In genomic region chr9:15966471-15966870, GRCh38 we compare ENCODE assay signal across 8 cellular contexts.
"Had no signal": no experiment of that assay in that cellular context is flagged by ENCODE, and none has a peak within 500 bp of the region (broad histone marks: within the 10 kb centered on the region; RNA-seq: fewer than 3 reads in every experiment).

No MANE protein-coding gene starts in this region.

- DNase-seq: GDM1, GF-D8 had no signal

- ATAC-seq: GM12878 had no signal

- H3K4me3 ChIP-seq: GM12878 had no signal

- FAIRE-seq: G401.6, GM12878, GM12891, GM12892, GM18507, GM19239 had no signal
